Comparison of ENCODE assay signal across 7 cellular contexts in the genomic region with DNA sequence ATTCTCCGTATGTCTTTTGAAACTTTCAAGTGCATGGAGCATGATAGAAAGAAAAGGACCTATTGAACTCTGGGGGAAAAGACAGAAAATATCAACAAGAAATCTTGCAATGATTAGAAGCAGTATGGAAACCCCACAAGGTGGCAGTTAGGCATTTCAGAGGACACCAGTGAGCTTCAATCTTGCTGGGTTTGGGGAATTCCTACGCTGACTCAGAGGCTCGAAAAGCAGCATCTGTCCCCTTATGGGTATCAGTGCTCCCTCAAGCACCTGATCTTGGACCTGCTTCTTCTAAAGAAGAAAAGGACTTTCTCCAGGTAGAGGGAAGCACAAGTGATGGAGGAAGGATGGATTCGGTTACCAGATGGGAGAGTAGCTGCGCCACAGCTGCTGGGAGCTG. TPM values are rescaled to one million over a fixed set of nuclear protein-coding genes. Genes with fewer than 3 reads are reported as not detected.
"Had no signal": no experiment of that assay in that cellular context is flagged by ENCODE, and none has a peak within 500 bp of the region (broad histone marks: within the 10 kb centered on the region; RNA-seq: fewer than 3 reads in every experiment).

No MANE protein-coding gene starts in this region.

RNA-seq across cellular contexts. Expression of a gene that starts 10.8 kb away (rescaled TPM):
- total RNA-seq: K562, LHCN-M2, MCF 10A, NCI-H460, Right ventricle myocardium superior, SJSA1 had no signal
- polyA plus RNA-seq: IgD-negative memory B cell, K562 had no signal
